ENCODE assay signal across 12 cellular contexts in the genomic region with DNA sequence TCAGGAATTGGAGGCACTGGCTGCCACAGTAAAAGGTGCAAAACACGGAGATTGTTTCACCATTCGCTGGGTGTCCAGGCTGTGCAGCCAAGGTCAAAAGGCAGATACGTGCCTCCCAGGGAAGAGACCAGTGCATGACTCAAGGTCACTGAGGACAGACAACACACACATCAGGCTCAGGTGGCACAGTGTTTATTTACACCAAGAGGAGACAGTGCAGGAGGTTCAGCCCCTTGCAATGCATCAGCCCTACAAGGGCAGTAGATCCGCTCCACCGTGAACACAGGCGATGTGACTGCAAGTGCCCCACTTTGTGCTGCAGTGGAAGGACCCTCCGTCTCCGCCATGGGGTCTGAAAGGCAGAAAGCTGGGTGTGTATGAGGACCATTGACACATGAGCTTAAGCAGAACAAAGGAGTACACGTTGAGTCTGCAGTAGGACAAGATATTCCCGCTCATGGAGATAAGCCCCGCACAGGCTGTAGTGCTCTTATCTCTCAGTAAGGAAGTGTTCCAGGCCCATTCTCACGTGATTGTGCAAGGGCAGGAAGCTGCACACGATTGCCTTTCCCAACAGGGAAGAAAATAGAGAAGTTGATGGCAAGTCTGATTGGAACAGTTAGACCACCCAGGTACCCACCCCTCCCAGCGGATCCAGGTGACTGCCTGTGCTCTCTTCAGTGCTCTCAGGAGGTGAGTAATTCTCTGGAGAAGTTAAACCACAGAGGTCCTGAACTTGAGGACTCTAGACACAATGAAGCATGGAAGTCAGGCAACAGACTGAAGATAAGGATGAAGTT. TPM values are rescaled to one million over a fixed set of nuclear protein-coding genes. Genes with fewer than 3 reads are reported as not detected.
DNase-seq lines count a peak whose midpoint lies in the region; ATAC-seq and TF ChIP-seq lines count a peak whose summit lies in the region.
"Had no signal": no experiment of that assay in that cellular context is flagged by ENCODE, and none has a peak within 500 bp of the region (broad histone marks: within the 10 kb centered on the region; RNA-seq: fewer than 3 reads in every experiment).

No MANE protein-coding gene starts in this region.

- no peak overlapping the region for H3K27ac Mint-ChIP-seq in Caco-2 (ENCODE audit: unreplicated experiment)
- H3K27ac Mint-ChIP-seq in endothelial cell (ENCODE audit: unreplicated experiment): peak overlapping the region; percentile 25
- H3K27ac Mint-ChIP-seq: CD4-positive, CD25-positive, alpha-beta regulatory T cell; T-helper 2 cell treated with Interferon-gamma antibody and Interleukin-4, amounts not matched to agents 5 μg/mL and 100 μg/mL, for 36 hours had no signal

- DNase-seq in Caco-2 (peak; percentile 12 to 50), NCI-H226 (peak; percentile 66), endothelial cell (ENCODE audit: low spot score) (no peak), NCI-H82 (lab: John Stamatoyannopoulos, UW) (no peak), posterior vena cava (ENCODE audit: low spot score) (no peak)
- DNase-seq in stimulated activated CD4-positive, alpha-beta T cell treated with anti-CD3 and anti-CD28 coated beads, Interleukin-4, amount 100 ng/mL, for 1 hour: no peak
- DNase-seq: activated CD8-positive, alpha-beta memory T cell treated with anti-CD3 and anti-CD28 coated beads, Interleukin-2, amount 50 U/mL, for 4 hours; amygdala; CD4-positive, CD25-positive, alpha-beta regulatory T cell had no signal

- H3K9me3 Mint-ChIP-seq in Caco-2 (ENCODE audit: unreplicated experiment) (no peaks in the 10 kb centered on the region), endothelial cell (ENCODE audit: unreplicated experiment) (no peaks in the 10 kb centered on the region)
- H3K9me3 Mint-ChIP-seq: T-helper 2 cell treated with Interferon-gamma antibody and Interleukin-4, amounts not matched to agents 5 μg/mL and 100 μg/mL, for 36 hours had no signal

- no peak for ATAC-seq in GM19023 (IDR thresholded peaks at IDR 0.05; ENCODE audit: unreplicated experiment)

- peaks cover 7% of the 10 kb centered on the region for H3K4me1 Mint-ChIP-seq in Caco-2 (ENCODE audit: low read depth, unreplicated experiment)
- peaks cover 8% of the 10 kb centered on the region for H3K4me1 Mint-ChIP-seq in endothelial cell (ENCODE audit: unreplicated experiment)
- H3K4me1 Mint-ChIP-seq: CD4-positive, CD25-positive, alpha-beta regulatory T cell had no signal

- H3K27me3 ChIP-seq in Caco-2 (replicated peaks; ENCODE audit: control insufficient read depth, insufficient read depth, low read length) (no peaks in the 10 kb centered on the region), liver (ENCODE audit: control insufficient read depth in 4 of 4, insufficient read depth in 4 of 4, low read length in 3 of 4) (no peaks in the 10 kb centered on the region)

- CTCF ChIA-PET in Caco-2 (lab: Charles Lee): no interaction called here

- H3K4me1 ChIP-seq in Caco-2: 0 out of 2 replicates have a peak, but pooled peaks cover 5% of the 10 kb centered on the region
- H3K4me1 ChIP-seq in liver (ENCODE audit: control insufficient read depth in 4 of 4, insufficient read depth in 4 of 4, low read length in 3 of 4): no peaks in the 10 kb centered on the region

- H3K36me3 Mint-ChIP-seq in Caco-2 (ENCODE audit: insufficient read depth, unreplicated experiment): peaks cover 27% of the 10 kb centered on the region
- peaks cover 12% of the 10 kb centered on the region for H3K36me3 Mint-ChIP-seq in endothelial cell (ENCODE audit: low read depth, unreplicated experiment)

- H3K4me3 ChIP-seq in Caco-2 (ENCODE audit: low read depth, low read length): no peak overlapping the region
- no peak overlapping the region for H3K4me3 ChIP-seq in liver (ENCODE audit: low read depth in 1 of 3, low read length in 3 of 3)

- H3K4me3 Mint-ChIP-seq in Caco-2 (ENCODE audit: unreplicated experiment): no peak overlapping the region
- H3K4me3 Mint-ChIP-seq in endothelial cell (ENCODE audit: unreplicated experiment): no peak overlapping the region
- H3K4me3 Mint-ChIP-seq: CD4-positive, CD25-positive, alpha-beta regulatory T cell; T-helper 2 cell treated with Interferon-gamma antibody and Interleukin-4, amounts not matched to agents 5 μg/mL and 100 μg/mL, for 36 hours had no signal

- BruUV-seq in Caco-2 (replicated peaks; lab: Mats Ljungman, UMichigan): no TSS peak

- no peaks in the 10 kb centered on the region for H3K9me3 ChIP-seq in Caco-2
- no peaks in the 10 kb centered on the region for H3K9me3 ChIP-seq in liver (ENCODE audit: control insufficient read depth in 4 of 4, low read length in 3 of 4)

- H3K36me3 ChIP-seq in Caco-2 (ENCODE audit: control insufficient read depth, insufficient read depth, low read length): no peaks in the 10 kb centered on the region
- H3K36me3 ChIP-seq in liver (ENCODE audit: control insufficient read depth in 4 of 4, insufficient read depth in 3 of 4, low read depth in 1 of 4, low read length in 3 of 4): peaks cover 0 to 3% (median 2%) of the 10 kb centered on the region in 4 donors

- POLR2A ChIA-PET in Caco-2 (lab: Charles Lee): no interaction called here

- no peak for TF ChIP-seq RAD21 in liver (IDR thresholded peaks at IDR 0.05)

- no peak for TF ChIP-seq CTCF in Caco-2 (IDR thresholded peaks at IDR 0.05; ENCODE audit: insufficient read depth in 1 of 2, low read depth in 1 of 2, low read length in 1 of 2, severe bottlenecking in 1 of 2, unreplicated experiment in 1 of 2)
- TF ChIP-seq CTCF in endothelial cell (IDR thresholded peaks at IDR 0.05; ENCODE audit: unreplicated experiment): no peak
- no peak for TF ChIP-seq CTCF in liver (IDR thresholded peaks at IDR 0.05; ENCODE audit: low read depth, low read length, missing input control)

- WGBS in liver: 54% methylated on average over 14 of the region's 14 CpGs

- H3K27me3 Mint-ChIP-seq in Caco-2 (ENCODE audit: insufficient read depth, unreplicated experiment) (no peaks in the 10 kb centered on the region), endothelial cell (ENCODE audit: unreplicated experiment) (peaks cover 1% of the 10 kb centered on the region)
- H3K27me3 Mint-ChIP-seq: CD4-positive, CD25-positive, alpha-beta regulatory T cell had no signal

- no peak overlapping the region for H3K9ac ChIP-seq in liver (ENCODE audit: low read depth in 1 of 2, low read length in 2 of 2)

- intact Hi-C loops in Caco-2 (cut with micrococcal nuclease; ENCODE audit: unreplicated experiment) (loop anchor here (2.0 kb wide), 1 partner anchor 62 kb away; no protein-coding TSS in a partner anchor), posterior vena cava (cut with DNase I) (loop anchor here in 1 of 2 donors (10.0 kb wide), 1 partner anchor 58 kb away; no protein-coding TSS in a partner anchor)

- no peak overlapping the region for H3K27ac ChIP-seq in liver (ENCODE audit: low read depth in 1 of 2, low read length in 2 of 2)

TF ChIP-seq in liver, 16 proteins besides CTCF, POLR2A, EP300 and RAD21:
- TF ChIP-seq HNF4A (conservative IDR thresholded peaks at IDR 0.05) (peak in 1 of 2 donors; percentile 3), NR2F2 (IDR thresholded peaks at IDR 0.05) (peak; percentile 46), RXRA (IDR thresholded peaks at IDR 0.05) (no peak)

RNA-seq across cellular contexts. Expression of gene QSOX1, which starts 37.5 kb away (rescaled TPM):
- total RNA-seq in Caco-2 (2022) (12.1 and 17.0 TPM in 2 replicates), endothelial cell (ENCODE audit: unreplicated experiment) (199 TPM), liver (10 to 100 TPM; 14.3 to 46.4 TPM), posterior vena cava (100 to 1,000 TPM in 1 of 2 donors, 10 to 100 TPM in 1; 80.3 to 104 TPM)
- 10 to 100 TPM; 29.8 to 49.2 TPM for polyA plus RNA-seq in liver

Comparison
In these comparisons a context has a peak if more than half of its experiments do, and no peak if none do; other contexts are left out.
1. DNase-seq: peak in Caco-2 (2 of 2) and NCI-H226 (single experiment); none in endothelial cell (single experiment), stimulated activated CD4-positive, alpha-beta T cell treated with anti-CD3 and anti-CD28 coated beads, Interleukin-4, amount 100 ng/mL, for 1 hour (single experiment), NCI-H82 (single experiment) and posterior vena cava (single experiment).